In the genomic region with DNA sequence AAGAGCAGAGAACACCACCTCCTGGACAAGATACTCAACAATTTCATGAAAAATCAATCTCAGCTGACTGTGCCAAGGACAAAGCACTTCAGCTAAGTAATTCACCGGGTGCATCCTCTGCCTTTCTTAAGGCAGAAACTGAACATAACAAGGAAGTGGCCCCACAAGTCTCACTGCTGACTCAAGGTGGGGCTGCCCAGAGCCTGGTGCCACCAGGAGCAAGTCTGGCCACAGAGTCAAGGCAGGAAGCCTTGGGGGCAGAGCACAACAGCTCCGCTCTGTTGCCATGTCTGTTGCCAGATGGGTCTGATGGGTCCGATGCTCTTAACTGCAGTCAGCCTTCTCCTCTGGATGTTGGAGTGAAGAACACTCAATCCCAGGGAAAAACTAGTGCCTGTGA, we compare ENCODE assay signal across 9 cellular contexts.
DNase-seq lines count a peak whose midpoint lies in the region; ATAC-seq and TF ChIP-seq lines count a peak whose summit lies in the region.
"Had no signal": no experiment of that assay in that cellular context is flagged by ENCODE, and none has a peak within 500 bp of the region (broad histone marks: within the 10 kb centered on the region; RNA-seq: fewer than 3 reads in every experiment).

No MANE protein-coding gene starts in this region.

- no peaks in the 10 kb centered on the region for H3K27me3 Mint-ChIP-seq in activated naive CD8-positive, alpha-beta T cell treated with anti-CD3 and anti-CD28 coated beads, Interleukin-2, amount 50 U/mL, for 24 hours

- peak overlapping the region; percentile 86 for H3K27ac Mint-ChIP-seq in activated naive CD8-positive, alpha-beta T cell treated with anti-CD3 and anti-CD28 coated beads, Interleukin-2, amount 50 U/mL, for 24 hours

- 40 to 57% (median 48%) methylated on average over 3 of the region's 3 CpGs for WGBS in heart left ventricle, 4 donors

- no peak for TF ChIP-seq POLR2A in heart left ventricle (IDR thresholded peaks at IDR 0.05)
- no peak for TF ChIP-seq POLR2A in uterus (IDR thresholded peaks at IDR 0.05)

- peak in 4 of 5 donors; percentile 30 to 73 (median 53) for DNase-seq in heart left ventricle
- no peak for DNase-seq in cardiac septum (ENCODE audit: low spot score)
- peak; percentile 62 for DNase-seq in activated naive CD8-positive, alpha-beta T cell treated with anti-CD3 and anti-CD28 coated beads, Interleukin-2, amount 50 U/mL, for 24 hours
- no peak for DNase-seq in uterus
- DNase-seq in G401 (ENCODE audit: low spot score): no peak
- no peak for DNase-seq in iPS-NIHi7 (ENCODE audit: extremely low spot score)

- H3K36me3 ChIP-seq in heart left ventricle: peaks cover 0 to 45% (median 30%) of the 10 kb centered on the region in 9 donors
- H3K36me3 ChIP-seq in muscle layer of duodenum (ENCODE audit: control insufficient read depth in 1 of 2, insufficient read depth in 2 of 2, low read length in 2 of 2): peaks cover 0 to 6% of the 10 kb centered on the region in 2 donors
- no peaks in the 10 kb centered on the region for H3K36me3 ChIP-seq in uterus

- intact Hi-C loops in heart left ventricle (cut with DNase I) (loop anchor here in 7 of 10 donors (5.0 to 10.0 kb wide), 10 partner anchors 39 to 254 kb away; no protein-coding TSS in a partner anchor), cardiac septum (cut with DNase I) (loop anchor here (5.0 kb wide), 3 partner anchors 41 to 249 kb away; no protein-coding TSS in a partner anchor), uterus (cut with DNase I; ENCODE audit: low total_unique reads) (no loop called here)

- H3K4me3 ChIP-seq in heart left ventricle (peak overlapping the region in 11 of 12 donors; percentile 3 to 66 (median 49)), muscle layer of duodenum (ENCODE audit: low read depth in 1 of 2, low read length in 2 of 2) (peak overlapping the region; percentile 15 to 83), uterus (no peak overlapping the region)
- H3K4me3 ChIP-seq: K562 had no signal

- in situ Hi-C loops in G401 (cut with HindIII; ENCODE audit: low sequenced_read_pairs): no loop called here

- H3K36me3 Mint-ChIP-seq in activated naive CD8-positive, alpha-beta T cell treated with anti-CD3 and anti-CD28 coated beads, Interleukin-2, amount 50 U/mL, for 24 hours (ENCODE audit: low read depth): peaks cover 53% of the 10 kb centered on the region

- no peaks in the 10 kb centered on the region for H3K9me3 Mint-ChIP-seq in activated naive CD8-positive, alpha-beta T cell treated with anti-CD3 and anti-CD28 coated beads, Interleukin-2, amount 50 U/mL, for 24 hours

- H3K27ac ChIP-seq in heart left ventricle (peak overlapping the region; percentile 82 to 96 (median 88)), muscle layer of duodenum (ENCODE audit: low read length) (peak overlapping the region; percentile 85), uterus (peak overlapping the region; percentile 91 to 93)

- H3K4me1 ChIP-seq in heart left ventricle: peaks cover 17 to 98% (median 84%) of the 10 kb centered on the region in 12 donors
- peaks cover 21 to 40% of the 10 kb centered on the region in 2 donors for H3K4me1 ChIP-seq in muscle layer of duodenum (ENCODE audit: control insufficient read depth in 1 of 2, insufficient read depth in 2 of 2, low read length in 2 of 2)
- H3K4me1 ChIP-seq in uterus: peaks cover 13 to 22% of the 10 kb centered on the region in 2 donors

- peak in 1 of 4 donors; percentile 2 for ATAC-seq in heart left ventricle
- ATAC-seq in activated naive CD8-positive, alpha-beta T cell treated with anti-CD3 and anti-CD28 coated beads, Interleukin-2, amount 50 U/mL, for 24 hours: peak; percentile 74
- ATAC-seq in GM19395 (IDR thresholded peaks at IDR 0.05; ENCODE audit: unreplicated experiment): no peak
- ATAC-seq: K562 had no signal

- TF ChIP-seq CTCF in heart left ventricle (IDR thresholded peaks at IDR 0.05): no peak
- TF ChIP-seq CTCF in uterus (IDR thresholded peaks at IDR 0.05): no peak

- H3K9me3 ChIP-seq in heart left ventricle (no peaks in the 10 kb centered on the region), muscle layer of duodenum (ENCODE audit: control insufficient read depth in 1 of 2, low read length in 2 of 2) (no peaks in the 10 kb centered on the region), uterus (no peaks in the 10 kb centered on the region)

- H3K4me3 Mint-ChIP-seq in activated naive CD8-positive, alpha-beta T cell treated with anti-CD3 and anti-CD28 coated beads, Interleukin-2, amount 50 U/mL, for 24 hours: peak overlapping the region; percentile 81

- H3K4me1 Mint-ChIP-seq in activated naive CD8-positive, alpha-beta T cell treated with anti-CD3 and anti-CD28 coated beads, Interleukin-2, amount 50 U/mL, for 24 hours: peaks cover 72% of the 10 kb centered on the region

- H3K27me3 ChIP-seq in heart left ventricle: no peaks in the 10 kb centered on the region
- no peaks in the 10 kb centered on the region for H3K27me3 ChIP-seq in muscle layer of duodenum (ENCODE audit: low read depth, low read length)
- H3K27me3 ChIP-seq in uterus: no peaks in the 10 kb centered on the region

Comparison
In these comparisons a context has a peak if more than half of its experiments do, and no peak if none do; other contexts are left out.
1. DNase-seq: peak in heart left ventricle (4 of 5) and activated naive CD8-positive, alpha-beta T cell treated with anti-CD3 and anti-CD28 coated beads, Interleukin-2, amount 50 U/mL, for 24 hours (single experiment); none in cardiac septum (single experiment), uterus (0 of 2), G401 (single experiment) and iPS-NIHi7 (single experiment).
2. H3K4me3 ChIP-seq: peak in heart left ventricle (11 of 12) and muscle layer of duodenum (2 of 2); none in uterus (0 of 2).
3. Peak in every context shown above with its lines, with median percentiles within 50 percentile points of each other: H3K27ac ChIP-seq.